Comparison of ENCODE assay signal across 8 cellular contexts in the genomic region with DNA sequence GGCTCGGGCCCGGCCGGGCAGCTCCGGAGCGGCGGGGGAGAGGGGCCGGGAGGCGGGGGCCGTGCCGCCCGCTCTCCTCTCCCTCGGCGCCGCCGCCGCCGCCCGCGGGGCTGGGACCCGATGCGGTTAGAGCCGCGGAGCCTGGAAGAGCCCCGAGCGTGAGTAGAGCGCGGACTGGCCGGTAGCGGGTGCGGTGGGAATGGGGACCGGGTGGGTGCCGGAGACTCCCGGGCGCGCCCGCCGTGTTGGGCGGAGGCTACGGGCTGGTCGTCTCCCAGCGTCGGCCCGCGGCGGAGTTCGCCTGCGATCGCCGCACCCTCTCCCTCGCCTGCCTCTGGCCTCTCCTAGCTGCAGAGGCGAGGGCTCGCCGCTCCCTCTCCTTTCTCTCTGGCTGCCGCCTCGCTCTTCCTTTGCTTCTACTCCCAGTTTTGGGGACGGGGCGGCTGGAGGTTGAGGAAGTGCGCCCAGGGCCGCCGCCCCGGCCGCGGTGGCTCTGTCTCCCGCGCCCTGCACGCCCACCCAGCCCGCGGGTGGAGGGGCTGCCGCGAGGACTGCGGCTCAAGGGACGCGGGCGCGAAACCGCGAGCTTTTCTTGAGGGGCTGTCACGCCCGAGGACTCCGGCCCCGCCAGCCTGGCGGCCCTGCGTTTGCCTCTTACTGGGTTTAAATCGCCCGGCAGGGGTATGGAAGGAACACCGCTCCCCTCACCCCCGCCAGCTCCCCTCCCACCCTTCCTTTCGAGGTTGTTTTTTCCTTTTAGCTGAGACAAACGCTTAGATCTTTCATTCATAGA. TPM values are rescaled to one million over a fixed set of nuclear protein-coding genes. Genes with fewer than 3 reads are reported as not detected.
A peak's percentile ranks its signal among the peaks of the same experiment; 100 is the strongest.
DNase-seq lines count a peak whose midpoint lies in the region; ATAC-seq and TF ChIP-seq lines count a peak whose summit lies in the region.

No MANE protein-coding gene starts in this region.

- no peaks in the 10 kb centered on the region for H3K36me3 Mint-ChIP-seq in activated CD8-positive, alpha-beta memory T cell treated with anti-CD3 and anti-CD28 coated beads, Interleukin-2, amount 10 ng/mL, durations not matched to agents 7 days and 5 days

- H3K9me3 Mint-ChIP-seq in activated CD8-positive, alpha-beta memory T cell treated with anti-CD3 and anti-CD28 coated beads, Interleukin-2, amount 10 ng/mL, durations not matched to agents 7 days and 5 days (ENCODE audit: low read depth) = no peaks in the 10 kb centered on the region

- H3K4me1 ChIP-seq in endocrine pancreas (ENCODE audit: control insufficient read depth, insufficient read depth, low read length) (peaks cover 12% of the 10 kb centered on the region), mesodermal cell (ENCODE audit: control insufficient read depth, insufficient read depth, low read length, poor library complexity, severe bottlenecking) (peaks cover 8% of the 10 kb centered on the region)

- H3K36me3 ChIP-seq in endocrine pancreas (ENCODE audit: control insufficient read depth, insufficient read depth, low read length) (no peaks in the 10 kb centered on the region), mesodermal cell (ENCODE audit: control insufficient read depth, insufficient read depth, low read length) (no peaks in the 10 kb centered on the region)

- no peaks in the 10 kb centered on the region for H3K27me3 ChIP-seq in endocrine pancreas (ENCODE audit: control insufficient read depth, insufficient read depth, low read length)

- DNase-seq in NCI-H524 treated with DMSO at 0.1 percent for 48 hours (lab: John Stamatoyannopoulos, UW) = peak; percentile 37
- peak; percentile 63 for DNase-seq in activated CD8-positive, alpha-beta memory T cell treated with anti-CD3 and anti-CD28 coated beads, Interleukin-2, amount 10 ng/mL, durations not matched to agents 7 days and 5 days
- DNase-seq in stimulated activated CD8-positive, alpha-beta memory T cell treated with anti-CD3 and anti-CD28 coated beads, Interleukin-15, amount 100 ng/mL, for 4 hours (ENCODE audit: low read depth in 2 of 2) = peak; percentile 42 to 45

- peak overlapping the region; percentile 93 for H3K27ac Mint-ChIP-seq in activated CD8-positive, alpha-beta memory T cell treated with anti-CD3 and anti-CD28 coated beads, Interleukin-2, amount 10 ng/mL, durations not matched to agents 7 days and 5 days

- peak overlapping the region; percentile 34 for H3K9ac ChIP-seq in endocrine pancreas (ENCODE audit: control insufficient read depth, insufficient read depth, low read length)

- H3K27me3 Mint-ChIP-seq in activated CD8-positive, alpha-beta memory T cell treated with anti-CD3 and anti-CD28 coated beads, Interleukin-2, amount 10 ng/mL, durations not matched to agents 7 days and 5 days = peaks cover 20% of the 10 kb centered on the region

- no peak for TF ChIP-seq CTCF in 22Rv1 (IDR thresholded peaks at IDR 0.05)

- peak overlapping the region; percentile 80 for H3K27ac ChIP-seq in 22Rv1
- H3K27ac ChIP-seq in mesodermal cell (ENCODE audit: low read depth, low read length, severe bottlenecking) = peak overlapping the region; percentile 91

- H3K9me3 ChIP-seq in endocrine pancreas (ENCODE audit: control insufficient read depth, low read length) = no peaks in the 10 kb centered on the region
- H3K9me3 ChIP-seq in mesodermal cell (ENCODE audit: control insufficient read depth, low read length) = no peaks in the 10 kb centered on the region

- 0% methylated on average over 54 to 56 of the region's 89 CpGs for WGBS in mesodermal cell (ENCODE audit: insufficient coverage in 2 of 2), 2 experiments

- peaks cover 29% of the 10 kb centered on the region for H3K4me1 Mint-ChIP-seq in activated CD8-positive, alpha-beta memory T cell treated with anti-CD3 and anti-CD28 coated beads, Interleukin-2, amount 10 ng/mL, durations not matched to agents 7 days and 5 days

- CTCF ChIA-PET in activated CD8-positive, alpha-beta memory T cell treated with anti-CD3 and anti-CD28 coated beads, Interleukin-2, amount 10 ng/mL, durations not matched to agents 7 days and 5 days (lab: Charles Lee) = interaction anchor here (0.9 to 5.0 kb wide), 12 partner anchors 10 to 182 kb away, joined by 3 to 38 read pairs (median 4); no protein-coding TSS in a partner anchor

- peak overlapping the region; percentile 99 for H3K4me3 ChIP-seq in endocrine pancreas (ENCODE audit: control insufficient read depth, insufficient read depth, low read length)
- peak overlapping the region; percentile 90 for H3K4me3 ChIP-seq in mesodermal cell (ENCODE audit: extremely low read depth, insufficient read depth, low read length, poor library complexity, severe bottlenecking)

- ATAC-seq in GM18511 (IDR thresholded peaks at IDR 0.05; ENCODE audit: unreplicated experiment) (peak; percentile 28), HG02981 (IDR thresholded peaks at IDR 0.05; ENCODE audit: unreplicated experiment) (peak; percentile 18)
- ATAC-seq in activated CD8-positive, alpha-beta memory T cell treated with anti-CD3 and anti-CD28 coated beads, Interleukin-2, amount 10 ng/mL, durations not matched to agents 7 days and 5 days = peak; percentile 35

- H3K4me3 Mint-ChIP-seq in activated CD8-positive, alpha-beta memory T cell treated with anti-CD3 and anti-CD28 coated beads, Interleukin-2, amount 10 ng/mL, durations not matched to agents 7 days and 5 days = no peak overlapping the region

RNA-seq across cellular contexts. Expression of a gene that starts 0.5 kb away (rescaled TPM):
- total RNA-seq in activated CD8-positive, alpha-beta memory T cell treated with anti-CD3 and anti-CD28 coated beads, Interleukin-2, amount 10 ng/mL, durations not matched to agents 7 days and 5 days = 10 to 100 TPM; 18.5 to 19.7 TPM
- polyA plus RNA-seq in mesodermal cell (2013, experiment 1 of 2) = 16.7 TPM
- 17.1 TPM for polyA plus RNA-seq in mesodermal cell (2013, experiment 2 of 2)

Comparison
In these comparisons a context has a peak if more than half of its experiments do, and no peak if none do; other contexts are left out.
1. Peak in every context shown above with its lines: DNase-seq, ATAC-seq, H3K4me3 ChIP-seq and H3K27ac ChIP-seq.